Comparison of ENCODE assay signal across 14 cellular contexts in genomic region chr9:133710661-133711427, GRCh38. TPM values are rescaled to one million over a fixed set of nuclear protein-coding genes. Genes with fewer than 3 reads are reported as not detected.
A peak's percentile ranks its signal among the peaks of the same experiment; 100 is the strongest.
DNase-seq lines count a peak whose midpoint lies in the region; ATAC-seq and TF ChIP-seq lines count a peak whose summit lies in the region.
"Had no signal": no experiment of that assay in that cellular context is flagged by ENCODE, and none has a peak within 500 bp of the region (broad histone marks: within the 10 kb centered on the region; RNA-seq: fewer than 3 reads in every experiment).

No MANE protein-coding gene starts in this region.

- H3K4me1 Mint-ChIP-seq in H9: peaks cover 11 to 27% of the 10 kb centered on the region in 2 experiments

- H3K4me1 ChIP-seq in H9 (ENCODE audit: insufficient read depth, low read length): no peaks in the 10 kb centered on the region
- peaks cover 58% of the 10 kb centered on the region for H3K4me1 ChIP-seq in SJSA1 (replicated peaks)
- H3K4me1 ChIP-seq in liver (ENCODE audit: control insufficient read depth in 4 of 4, insufficient read depth in 4 of 4, low read length in 3 of 4): peaks cover 0 to 28% (median 15%) of the 10 kb centered on the region in 4 donors
- no peaks in the 10 kb centered on the region for H3K4me1 ChIP-seq in colonic mucosa

- no peak overlapping the region for H3K23ac ChIP-seq in H9 (ENCODE audit: insufficient read length, low read depth, low read length)

- H2BK5ac ChIP-seq in H9 (ENCODE audit: insufficient read length, low read length): no peak overlapping the region

- H3K9me3 ChIP-seq in H9 (ENCODE audit: control insufficient read depth, low read depth, low read length): no peaks in the 10 kb centered on the region
- no peaks in the 10 kb centered on the region for H3K9me3 ChIP-seq in SJSA1 (replicated peaks)
- no peaks in the 10 kb centered on the region for H3K9me3 ChIP-seq in liver (ENCODE audit: control insufficient read depth in 4 of 4, low read length in 3 of 4)
- H3K9me3 ChIP-seq in colonic mucosa: no peaks in the 10 kb centered on the region

- no peak overlapping the region for H4K8ac ChIP-seq in H9 (replicated peaks; ENCODE audit: insufficient read length, low read depth, low read length)

- no peak overlapping the region for H2BK15ac ChIP-seq in H9 (ENCODE audit: low read depth, low read length)

- H4K91ac ChIP-seq in H9 (ENCODE audit: insufficient read length, low read depth, low read length): no peak overlapping the region

- H2BK20ac ChIP-seq in H9 (ENCODE audit: low read depth, low read length, poor library complexity, severe bottlenecking): no peak overlapping the region

- no peak overlapping the region for H3K4me2 ChIP-seq in H9 (ENCODE audit: insufficient read depth, insufficient read length, low read length)

- no peaks in the 10 kb centered on the region for H3K79me2 ChIP-seq in H9 (ENCODE audit: insufficient read depth, low read length)

- no peak overlapping the region for H2BK12ac ChIP-seq in H9 (ENCODE audit: insufficient read length, low read depth, low read length)

- H3K36me3 ChIP-seq in SJSA1 (peaks cover 49% of the 10 kb centered on the region), liver (ENCODE audit: control insufficient read depth in 4 of 4, insufficient read depth in 3 of 4, low read depth in 1 of 4, low read length in 3 of 4) (peaks cover 9 to 32% (median 11%) of the 10 kb centered on the region in 4 donors), colonic mucosa (no peaks in the 10 kb centered on the region)

- intact Hi-C loops in posterior cingulate gyrus (cut with DNase I): loop anchor here (10.0 kb wide), 1 partner anchor 176 kb away; the partner anchor contains the start of gene ADAMTSL2
- intact Hi-C loops in colonic mucosa (cut with DNase I): no loop called here

- no peak overlapping the region for H3K4ac ChIP-seq in H9 (ENCODE audit: low read depth, low read length)

- no peaks in the 10 kb centered on the region for H3K9me3 Mint-ChIP-seq in H9
- H3K9me3 Mint-ChIP-seq: activated T-helper 17 cell treated with anti-CD3 and anti-CD28 coated beads, Interleukin-2, amount 50 U/mL, for 72 hours had no signal

- no peak for ATAC-seq in HG03442 (IDR thresholded peaks at IDR 0.05; ENCODE audit: unreplicated experiment)
- ATAC-seq: activated CD8-positive, alpha-beta T cell treated with anti-CD3 and anti-CD28 coated beads, Interleukin-2, amount 10 ng/mL, durations not matched to agents 7 days and 5 days; activated T-helper 17 cell treated with anti-CD3 and anti-CD28 coated beads, Interleukin-2, amount 50 U/mL, for 72 hours; K562 had no signal

- H3K36me3 Mint-ChIP-seq in H9 (ENCODE audit: insufficient read depth in 1 of 3, low read depth in 3 of 3): no peaks in the 10 kb centered on the region

- no peak overlapping the region for H3K18ac ChIP-seq in H9 (ENCODE audit: insufficient read length, low read depth, low read length)

- H3K27ac ChIP-seq in H9 (ENCODE audit: insufficient read length, low read depth, low read length): no peak overlapping the region
- H3K27ac ChIP-seq in SJSA1: peak overlapping the region; percentile 98
- peak overlapping the region; percentile 66 to 90 for H3K27ac ChIP-seq in liver (ENCODE audit: low read depth in 1 of 2, low read length in 2 of 2)
- H3K27ac ChIP-seq in colonic mucosa: no peak overlapping the region
- H3K27ac ChIP-seq: SK-N-MC had no signal

- H3K14ac ChIP-seq in H9 (ENCODE audit: insufficient read depth, low read length): no peak overlapping the region; the same call in 1 of the 2 replicates

- H3K9ac ChIP-seq in H9 (ENCODE audit: extremely low read depth, insufficient read length, low read length): no peak overlapping the region
- no peak overlapping the region for H3K9ac ChIP-seq in liver (ENCODE audit: low read depth in 1 of 2, low read length in 2 of 2)
- H3K9ac ChIP-seq in colonic mucosa (ENCODE audit: low read depth in 2 of 2, low read length in 2 of 2): no peak overlapping the region

- no peak overlapping the region for H3K4me3 Mint-ChIP-seq in H9
- H3K4me3 Mint-ChIP-seq: activated CD8-positive, alpha-beta T cell treated with anti-CD3 and anti-CD28 coated beads, Interleukin-2, amount 10 ng/mL, durations not matched to agents 7 days and 5 days; activated T-helper 17 cell treated with anti-CD3 and anti-CD28 coated beads, Interleukin-2, amount 50 U/mL, for 72 hours had no signal

- H2BK120ac ChIP-seq in H9 (ENCODE audit: low read depth, low read length, poor library complexity, severe bottlenecking): no peak overlapping the region

- no peak overlapping the region for H3T11ph ChIP-seq in H9 (ENCODE audit: low read length)

- no peak overlapping the region for H2AK5ac ChIP-seq in H9 (ENCODE audit: insufficient read length, low read length)

- peak overlapping the region in 2 of 3 experiments; percentile 40 to 61; a peak in 2 of 7 replicates for H3K27ac Mint-ChIP-seq in H9
- H3K27ac Mint-ChIP-seq: activated CD8-positive, alpha-beta T cell treated with anti-CD3 and anti-CD28 coated beads, Interleukin-2, amount 10 ng/mL, durations not matched to agents 7 days and 5 days; activated T-helper 17 cell treated with anti-CD3 and anti-CD28 coated beads, Interleukin-2, amount 50 U/mL, for 72 hours had no signal

- no peaks in the 10 kb centered on the region for H4K20me1 ChIP-seq in H9 (ENCODE audit: control insufficient read depth, insufficient read depth, insufficient read length)

- no peak overlapping the region for H3K4me3 ChIP-seq in SJSA1
- no peak overlapping the region for H3K4me3 ChIP-seq in liver (ENCODE audit: low read depth in 1 of 3, low read length in 3 of 3)
- H3K4me3 ChIP-seq in colonic mucosa: no peak overlapping the region
- H3K4me3 ChIP-seq: K562, SK-N-MC had no signal

- no peaks in the 10 kb centered on the region for H3K27me3 ChIP-seq in H9 (ENCODE audit: insufficient read depth, low read length)
- H3K27me3 ChIP-seq in SJSA1 (replicated peaks): no peaks in the 10 kb centered on the region
- H3K27me3 ChIP-seq in liver (ENCODE audit: control insufficient read depth in 4 of 4, insufficient read depth in 4 of 4, low read length in 3 of 4): no peaks in the 10 kb centered on the region
- no peaks in the 10 kb centered on the region for H3K27me3 ChIP-seq in colonic mucosa

- H4K5ac ChIP-seq in H9 (ENCODE audit: insufficient read length, low read depth, low read length): no peak overlapping the region

- no peaks in the 10 kb centered on the region; the same call in 1 of the 2 replicates for H3K27me3 Mint-ChIP-seq in H9 (ENCODE audit: low read depth)
- H3K27me3 Mint-ChIP-seq: activated T-helper 17 cell treated with anti-CD3 and anti-CD28 coated beads, Interleukin-2, amount 50 U/mL, for 72 hours had no signal

- H3K23me2 ChIP-seq in H9 (ENCODE audit: insufficient read length, low read depth, low read length, poor library complexity, severe bottlenecking): peaks cover 6% of the 10 kb centered on the region

- TF ChIP-seq RAD21 in liver (IDR thresholded peaks at IDR 0.05): no peak

- no peak for DNase-seq in H9
- no peak for DNase-seq in SJSA1 (ENCODE audit: low read depth in 1 of 2, low spot score in 2 of 2)
- peak in 7 of 10 donors; percentile 5 to 82 (median 15) for DNase-seq in posterior cingulate gyrus
- DNase-seq in colonic mucosa: no peak
- no peak for DNase-seq in kidney tubule cell (ENCODE audit: low spot score)
- DNase-seq: activated CD8-positive, alpha-beta T cell treated with anti-CD3 and anti-CD28 coated beads, Interleukin-2, amount 10 ng/mL, durations not matched to agents 7 days and 5 days; DMS79; NCI-H1105 treated with DMSO at 0.1 percent for 48 hours; NCI-H446 had no signal

- no CpG with 5 or more reads among the region's 16 CpGs for WGBS in H9 (ENCODE audit: extremely low coverage, insufficient read length, low lambda C conversion rate)
- 79% methylated on average over 16 of the region's 16 CpGs for WGBS in liver

- TF ChIP-seq CTCF in H9 (conservative IDR thresholded peaks at IDR 0.05) (no peak), liver (IDR thresholded peaks at IDR 0.05; ENCODE audit: low read depth, low read length, missing input control) (no peak), colonic mucosa (IDR thresholded peaks at IDR 0.05) (no peak)

- no peak overlapping the region for H2AFZ ChIP-seq in H9 (ENCODE audit: low read length)

- no peak overlapping the region for H3K56ac ChIP-seq in H9 (ENCODE audit: insufficient read length, low read depth, low read length)

- H3K79me1 ChIP-seq in H9 (ENCODE audit: insufficient read depth, low read depth, low read length, poor library complexity, severe bottlenecking): no peaks in the 10 kb centered on the region

TF ChIP-seq in liver, 16 proteins besides CTCF, POLR2A, EP300 and RAD21 (continues in another document):
- TF ChIP-seq SP1 (IDR thresholded peaks at IDR 0.05): no peak
- no peak for TF ChIP-seq FOXA2 (IDR thresholded peaks at IDR 0.05)
- no peak for TF ChIP-seq MAX (IDR thresholded peaks at IDR 0.05)
- no peak for TF ChIP-seq GABPA (IDR thresholded peaks at IDR 0.05 in 1 of 2, conservative IDR thresholded peaks at IDR 0.05 in 1 of 2)
- TF ChIP-seq FOXA1 (IDR thresholded peaks at IDR 0.05): no peak
- no peak for TF ChIP-seq ZBTB33 (IDR thresholded peaks at IDR 0.05)
- no peak for TF ChIP-seq EGR1 (IDR thresholded peaks at IDR 0.05; ENCODE audit: low read depth in 2 of 2)
- TF ChIP-seq TAF1 (conservative IDR thresholded peaks at IDR 0.05): no peak
- no peak for TF ChIP-seq HNF4A (conservative IDR thresholded peaks at IDR 0.05)
- TF ChIP-seq YY1 (IDR thresholded peaks at IDR 0.05): no peak

RNA-seq across cellular contexts. Expression of gene SARDH, which starts 27.3 kb away (rescaled TPM):
- total RNA-seq in H9 (2021) (5.3 TPM in 2 replicates), liver (100 to 1,000 TPM in 1 of 2 donors, 10 to 100 TPM in 1; 53.7 to 291 TPM), colonic mucosa (1 to 10 TPM in 1 of 2 donors, under 1 TPM in 1; 0.66 to 1.3 TPM)
- total RNA-seq in SJSA1 (2014; rRNA removed; shearing (Covaris generic)): 15.3 and 20.9 TPM in 2 replicates
- polyA plus RNA-seq in liver: 10 to 100 TPM; 57.1 to 69.7 TPM
- total RNA-seq: K562 had no signal

Comparison
In these comparisons a context has a peak if more than half of its experiments do, and no peak if none do; other contexts are left out.
1. DNase-seq: peak in posterior cingulate gyrus (7 of 10); none in H9 (single experiment), SJSA1 (0 of 2), colonic mucosa (single experiment) and kidney tubule cell (single experiment).
2. H3K27ac ChIP-seq: peak in SJSA1 (single experiment) and liver (2 of 2); none in H9 (single experiment) and colonic mucosa (single experiment).